ENCODE assay signal across 8 cellular contexts in genomic region chr15:44193651-44194396, GRCh38. TPM values are rescaled to one million over a fixed set of nuclear protein-coding genes. Genes with fewer than 3 reads are reported as not detected.
A peak's percentile ranks its signal among the peaks of the same experiment; 100 is the strongest.
DNase-seq lines count a peak whose midpoint lies in the region; ATAC-seq and TF ChIP-seq lines count a peak whose summit lies in the region.

No MANE protein-coding gene starts in this region.

- H3K36me3 ChIP-seq in IMR-90 (ENCODE audit: control insufficient read depth, insufficient read depth, low read length) (no peaks in the 10 kb centered on the region), rectal smooth muscle tissue (ENCODE audit: control insufficient read depth, insufficient read depth, low read length) (no peaks in the 10 kb centered on the region)

- H3K27me3 ChIP-seq in IMR-90 (ENCODE audit: control insufficient read depth, insufficient read depth, low read length): no peaks in the 10 kb centered on the region
- peaks cover 12% of the 10 kb centered on the region for H3K27me3 ChIP-seq in rectal smooth muscle tissue (ENCODE audit: control insufficient read depth, insufficient read depth, low read length)

- ATAC-seq in IMR-90 (ENCODE audit: low read depth): 0 out of 2 replicates have a peak, but pooled peaks have one; percentile 2
- no peak for ATAC-seq in activated CD8-positive, alpha-beta T cell treated with anti-CD3 and anti-CD28 coated beads for 36 hours
- ATAC-seq in HG02571 (IDR thresholded peaks at IDR 0.05; ENCODE audit: unreplicated experiment): no peak
- ATAC-seq in GM21737 (IDR thresholded peaks at IDR 0.05; ENCODE audit: unreplicated experiment): no peak

- peaks cover 16% of the 10 kb centered on the region for H3K4me1 Mint-ChIP-seq in activated CD8-positive, alpha-beta T cell treated with anti-CD3 and anti-CD28 coated beads for 36 hours (ENCODE audit: low read depth)

- peak overlapping the region; percentile 34 for H3K9ac ChIP-seq in IMR-90 (ENCODE audit: low read depth, low read length)
- peak overlapping the region; percentile 49 for H3K9ac ChIP-seq in rectal smooth muscle tissue (ENCODE audit: low read length)

- H3K4me1 ChIP-seq in IMR-90 (ENCODE audit: control insufficient read depth, insufficient read depth, low read length): no peaks in the 10 kb centered on the region; the same call in 1 of the 2 replicates
- peaks cover 9% of the 10 kb centered on the region for H3K4me1 ChIP-seq in rectal smooth muscle tissue (ENCODE audit: control insufficient read depth, insufficient read depth, low read length)

- no peaks in the 10 kb centered on the region for H3K9me1 ChIP-seq in IMR-90 (ENCODE audit: insufficient read depth, low read length)

- peak overlapping the region; percentile 36 for H3K56ac ChIP-seq in IMR-90 (ENCODE audit: extremely low read depth, insufficient read depth, low read length)

- peak overlapping the region; percentile 17; the same call in 1 of the 2 replicates for H2BK120ac ChIP-seq in IMR-90 (ENCODE audit: low read depth, low read length)

- intact Hi-C loops in IMR-90 (cut with micrococcal nuclease): loop anchor here (10.0 kb wide), 1 partner anchor 89 kb away; no protein-coding TSS in a partner anchor
- intact Hi-C loops in activated CD8-positive, alpha-beta T cell treated with anti-CD3 and anti-CD28 coated beads for 36 hours (cut with micrococcal nuclease): no loop called here

- in situ Hi-C loops in IMR-90 (cut with MboI; ENCODE audit: low sequenced_read_pairs): no loop called here

- H3K4me3 ChIP-seq in IMR-90 (ENCODE audit: insufficient read depth, low read depth, low read length): peak overlapping the region; percentile 65
- H3K4me3 ChIP-seq in rectal smooth muscle tissue (ENCODE audit: low read length): peak overlapping the region; percentile 87

- H2BK20ac ChIP-seq in IMR-90 (ENCODE audit: low read depth, low read length): peak overlapping the region; percentile 10; the same call in 1 of the 2 replicates

- no peaks in the 10 kb centered on the region for H3K9me3 Mint-ChIP-seq in activated CD8-positive, alpha-beta T cell treated with anti-CD3 and anti-CD28 coated beads for 36 hours

- H3K4ac ChIP-seq in IMR-90 (ENCODE audit: low read depth, low read length): peak overlapping the region; percentile 38

- POLR2A ChIA-PET in IMR-90 (lab: Charles Lee; ENCODE audit: unreplicated experiment): no interaction called here
- POLR2A ChIA-PET in activated CD8-positive, alpha-beta T cell treated with anti-CD3 and anti-CD28 coated beads for 36 hours (lab: Charles Lee): no interaction called here

- CTCF ChIA-PET in IMR-90 (lab: Yijun Ruan, JAX): no interaction called here
- CTCF ChIA-PET in activated CD8-positive, alpha-beta T cell treated with anti-CD3 and anti-CD28 coated beads for 36 hours (lab: Charles Lee): no interaction called here

- peak overlapping the region; percentile 12; the same call in 1 of the 2 replicates for H3K18ac ChIP-seq in IMR-90 (ENCODE audit: low read depth, low read length)

- TF ChIP-seq RAD21 in IMR-90 (IDR thresholded peaks at IDR 0.05; ENCODE audit: low read length): peak; percentile 5; the same call in 1 of the 2 replicates

- no peaks in the 10 kb centered on the region for H3K9me3 ChIP-seq in IMR-90 (ENCODE audit: control insufficient read depth, insufficient read depth, low read length)

- no peak overlapping the region; the same call in 1 of the 2 replicates for H4K91ac ChIP-seq in IMR-90 (ENCODE audit: insufficient read depth, low read depth, low read length)

- H2AFZ ChIP-seq in IMR-90 (replicated peaks; ENCODE audit: low read length, poor library complexity): peak overlapping the region; percentile 98

- DNase-seq in COLO668 (lab: John Stamatoyannopoulos, UW; ENCODE audit: unreplicated experiment) (peak; percentile 39), IMR-90 (peak; percentile 55), glomerular visceral epithelial cell (ENCODE audit: extremely low spot score) (peak; percentile 28), Kasumi-1 (lab: John Stamatoyannopoulos, UW) (no peak)
- DNase-seq in activated CD8-positive, alpha-beta T cell treated with anti-CD3 and anti-CD28 coated beads for 36 hours: peak; percentile 2

- peaks cover 11 to 19% of the 10 kb centered on the region in 2 experiments for H3K79me1 ChIP-seq in IMR-90 (ENCODE audit: low read depth in 1 of 2, low read length in 2 of 2)

- TF ChIP-seq CTCF in IMR-90 (conservative IDR thresholded peaks at IDR 0.05; ENCODE audit: low read depth, low read length): no peak
- no peak for TF ChIP-seq CTCF in activated CD8-positive, alpha-beta T cell treated with anti-CD3 and anti-CD28 coated beads for 36 hours (IDR thresholded peaks at IDR 0.05)

- H4K8ac ChIP-seq in IMR-90 (ENCODE audit: low read depth in 2 of 2, low read length in 2 of 2): peak overlapping the region; percentile 11 to 25; a peak in 1 of 4 replicates

- H2AK9ac ChIP-seq in IMR-90 (replicated peaks; ENCODE audit: low read depth, low read length, poor library complexity): peak overlapping the region; percentile 88

- peak overlapping the region; percentile 90 for H3K4me2 ChIP-seq in IMR-90 (ENCODE audit: low read depth, low read length)

- H3K4me3 Mint-ChIP-seq in activated CD8-positive, alpha-beta T cell treated with anti-CD3 and anti-CD28 coated beads for 36 hours: peak overlapping the region; percentile 70

- 0% methylated on average over 3 of the region's 22 CpGs; no CpG with 5 or more reads in 1 of the 2 experiments for WGBS in IMR-90 (ENCODE audit: extremely low coverage in 2 of 2, insufficient read length in 1 of 2), 2 experiments

- H2BK15ac ChIP-seq in IMR-90 (ENCODE audit: low read depth, low read length): peak overlapping the region; percentile 48; the same call in 1 of the 3 replicates

- H3K23ac ChIP-seq in IMR-90 (ENCODE audit: low read depth, low read length): peak overlapping the region; percentile 79

- H2BK5ac ChIP-seq in IMR-90 (ENCODE audit: low read depth, low read length, poor library complexity, severe bottlenecking): no peak overlapping the region

- dilution Hi-C loops in IMR-90 (cut with HindIII; ENCODE audit: low sequenced_read_pairs, unreplicated experiment): no loop called here

- H4K5ac ChIP-seq in IMR-90 (ENCODE audit: low read depth, low read length): no peak overlapping the region; the same call in 1 of the 2 replicates

- 0 out of 2 replicates have a peak overlapping the region, but pooled peaks have one; percentile 20 for H3K27ac ChIP-seq in IMR-90 (ENCODE audit: insufficient read depth, low read length)
- H3K27ac ChIP-seq in rectal smooth muscle tissue (ENCODE audit: low read depth, low read length): no peak overlapping the region

- peak overlapping the region; percentile 3; the same call in 1 of the 2 replicates for H2AK5ac ChIP-seq in IMR-90 (ENCODE audit: low read depth, low read length)

- no peak overlapping the region for H3K27ac Mint-ChIP-seq in activated CD8-positive, alpha-beta T cell treated with anti-CD3 and anti-CD28 coated beads for 36 hours

- peaks cover 47% of the 10 kb centered on the region for H3K27me3 Mint-ChIP-seq in activated CD8-positive, alpha-beta T cell treated with anti-CD3 and anti-CD28 coated beads for 36 hours

- no peak for TF ChIP-seq POLR2A in IMR-90 (IDR thresholded peaks at IDR 0.05; ENCODE audit: low read depth, low read length)

- no peaks in the 10 kb centered on the region for H3K36me3 Mint-ChIP-seq in activated CD8-positive, alpha-beta T cell treated with anti-CD3 and anti-CD28 coated beads for 36 hours (ENCODE audit: low read depth)

- H4K20me1 ChIP-seq in IMR-90 (ENCODE audit: insufficient read depth, low read length): no peaks in the 10 kb centered on the region

- no TSS peak for BruUV-seq in IMR-90 (replicated peaks; lab: Mats Ljungman, UMichigan)

- H3K14ac ChIP-seq in IMR-90 (replicated peaks; ENCODE audit: low read depth, low read length): peak overlapping the region; percentile 59

TF ChIP-seq in IMR-90, 13 proteins besides CTCF, POLR2A, EP300 and RAD21:
- TF ChIP-seq RCOR1 (IDR thresholded peaks at IDR 0.05; ENCODE audit: insufficient replicate concordance, low read length) (no peak), MAFK (IDR thresholded peaks at IDR 0.05; ENCODE audit: low read depth, low read length) (peak; percentile 97)

RNA-seq across cellular contexts. Expression of gene FRMD5, which starts 1.2 kb away (rescaled TPM):
- total RNA-seq in IMR-90 (2012; rRNA removed): 5.4 and 5.6 TPM in 2 replicates
- 4.1 and 4.8 TPM in 2 replicates for polyA plus RNA-seq in IMR-90 (2012; rRNA removed)
- polyA plus RNA-seq in IMR-90 (2012; cell fraction: cytosol; rRNA removed): 3.5 and 3.9 TPM in 2 replicates
- 9.0 and 13.8 TPM in 2 replicates for polyA plus RNA-seq in IMR-90 (2012; cell fraction: nucleus; rRNA removed; ENCODE audit: low replicate concordance)
- total RNA-seq in activated CD8-positive, alpha-beta T cell treated with anti-CD3 and anti-CD28 coated beads for 36 hours: under 1 TPM; 0.23 to 0.25 TPM

Comparison
In these comparisons a context has a peak if more than half of its experiments do, and no peak if none do; other contexts are left out.
1. DNase-seq: peak in COLO668 (single experiment), IMR-90 (single experiment), activated CD8-positive, alpha-beta T cell treated with anti-CD3 and anti-CD28 coated beads for 36 hours (single experiment) and glomerular visceral epithelial cell (single experiment); none in Kasumi-1 (0 of 2).